In genomic region chr19:44640518-44640917, GRCh38 we compare ENCODE assay signal across 2 cellular contexts.
TF ChIP-seq lines count a peak whose summit lies in the region.

No MANE protein-coding gene starts in this region.

TF ChIP-seq in IMR-90, 13 proteins besides CTCF, POLR2A, EP300 and RAD21:
- TF ChIP-seq ELK1 (IDR thresholded peaks at IDR 0.05; ENCODE audit: borderline replicate concordance, low read depth, low read length) (no peak), FOS (IDR thresholded peaks at IDR 0.05; ENCODE audit: low read depth, low read length) (no peak), SMC3 (IDR thresholded peaks at IDR 0.05; ENCODE audit: low read depth, low read length) (no peak), CHD1 (IDR thresholded peaks at IDR 0.05; ENCODE audit: low read depth, low read length) (no peak), RCOR1 (IDR thresholded peaks at IDR 0.05; ENCODE audit: insufficient replicate concordance, low read length) (no peak), RFX5 (IDR thresholded peaks at IDR 0.05; ENCODE audit: low read depth, low read length) (no peak), CEBPB (IDR thresholded peaks at IDR 0.05; ENCODE audit: low read depth, low read length) (no peak), MAFK (IDR thresholded peaks at IDR 0.05; ENCODE audit: low read depth, low read length) (no peak), USF2 (IDR thresholded peaks at IDR 0.05; ENCODE audit: low read depth, low read length) (no peak), MXI1 (IDR thresholded peaks at IDR 0.05; ENCODE audit: borderline replicate concordance, low read depth, low read length) (no peak)

TF ChIP-seq in liver, 16 proteins besides CTCF, POLR2A, EP300 and RAD21:
- TF ChIP-seq, protein P1, sequence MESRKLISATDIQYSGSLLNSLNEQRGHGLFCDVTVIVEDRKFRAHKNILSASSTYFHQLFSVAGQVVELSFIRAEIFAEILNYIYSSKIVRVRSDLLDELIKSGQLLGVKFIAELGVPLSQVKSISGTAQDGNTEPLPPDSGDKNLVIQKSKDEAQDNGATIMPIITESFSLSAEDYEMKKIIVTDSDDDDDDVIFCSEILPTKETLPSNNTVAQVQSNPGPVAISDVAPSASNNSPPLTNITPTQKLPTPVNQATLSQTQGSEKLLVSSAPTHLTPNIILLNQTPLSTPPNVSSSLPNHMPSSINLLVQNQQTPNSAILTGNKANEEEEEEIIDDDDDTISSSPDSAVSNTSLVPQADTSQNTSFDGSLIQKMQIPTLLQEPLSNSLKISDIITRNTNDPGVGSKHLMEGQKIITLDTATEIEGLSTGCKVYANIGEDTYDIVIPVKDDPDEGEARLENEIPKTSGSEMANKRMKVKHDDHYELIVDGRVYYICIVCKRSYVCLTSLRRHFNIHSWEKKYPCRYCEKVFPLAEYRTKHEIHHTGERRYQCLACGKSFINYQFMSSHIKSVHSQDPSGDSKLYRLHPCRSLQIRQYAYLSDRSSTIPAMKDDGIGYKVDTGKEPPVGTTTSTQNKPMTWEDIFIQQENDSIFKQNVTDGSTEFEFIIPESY (IDR thresholded peaks at IDR 0.05) = no peak
- TF ChIP-seq NR2F2 (IDR thresholded peaks at IDR 0.05) (no peak), SP1 (IDR thresholded peaks at IDR 0.05) (peak; percentile 24), FOXA1 (IDR thresholded peaks at IDR 0.05) (no peak), ATF3 (IDR thresholded peaks at IDR 0.05) (no peak), RXRA (IDR thresholded peaks at IDR 0.05) (peak; percentile 23 to 38), GABPA (IDR thresholded peaks at IDR 0.05 in 1 of 2, conservative IDR thresholded peaks at IDR 0.05 in 1 of 2) (no peak), JUND (IDR thresholded peaks at IDR 0.05) (no peak), HNF4A (conservative IDR thresholded peaks at IDR 0.05) (peak in 1 of 2 donors; percentile 33), EGR1 (IDR thresholded peaks at IDR 0.05; ENCODE audit: low read depth in 2 of 2) (no peak)
- TF ChIP-seq, protein P2, sequence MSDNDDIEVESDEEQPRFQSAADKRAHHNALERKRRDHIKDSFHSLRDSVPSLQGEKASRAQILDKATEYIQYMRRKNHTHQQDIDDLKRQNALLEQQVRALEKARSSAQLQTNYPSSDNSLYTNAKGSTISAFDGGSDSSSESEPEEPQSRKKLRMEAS (IDR thresholded peaks at IDR 0.05) = no peak
- TF ChIP-seq, protein P3, sequence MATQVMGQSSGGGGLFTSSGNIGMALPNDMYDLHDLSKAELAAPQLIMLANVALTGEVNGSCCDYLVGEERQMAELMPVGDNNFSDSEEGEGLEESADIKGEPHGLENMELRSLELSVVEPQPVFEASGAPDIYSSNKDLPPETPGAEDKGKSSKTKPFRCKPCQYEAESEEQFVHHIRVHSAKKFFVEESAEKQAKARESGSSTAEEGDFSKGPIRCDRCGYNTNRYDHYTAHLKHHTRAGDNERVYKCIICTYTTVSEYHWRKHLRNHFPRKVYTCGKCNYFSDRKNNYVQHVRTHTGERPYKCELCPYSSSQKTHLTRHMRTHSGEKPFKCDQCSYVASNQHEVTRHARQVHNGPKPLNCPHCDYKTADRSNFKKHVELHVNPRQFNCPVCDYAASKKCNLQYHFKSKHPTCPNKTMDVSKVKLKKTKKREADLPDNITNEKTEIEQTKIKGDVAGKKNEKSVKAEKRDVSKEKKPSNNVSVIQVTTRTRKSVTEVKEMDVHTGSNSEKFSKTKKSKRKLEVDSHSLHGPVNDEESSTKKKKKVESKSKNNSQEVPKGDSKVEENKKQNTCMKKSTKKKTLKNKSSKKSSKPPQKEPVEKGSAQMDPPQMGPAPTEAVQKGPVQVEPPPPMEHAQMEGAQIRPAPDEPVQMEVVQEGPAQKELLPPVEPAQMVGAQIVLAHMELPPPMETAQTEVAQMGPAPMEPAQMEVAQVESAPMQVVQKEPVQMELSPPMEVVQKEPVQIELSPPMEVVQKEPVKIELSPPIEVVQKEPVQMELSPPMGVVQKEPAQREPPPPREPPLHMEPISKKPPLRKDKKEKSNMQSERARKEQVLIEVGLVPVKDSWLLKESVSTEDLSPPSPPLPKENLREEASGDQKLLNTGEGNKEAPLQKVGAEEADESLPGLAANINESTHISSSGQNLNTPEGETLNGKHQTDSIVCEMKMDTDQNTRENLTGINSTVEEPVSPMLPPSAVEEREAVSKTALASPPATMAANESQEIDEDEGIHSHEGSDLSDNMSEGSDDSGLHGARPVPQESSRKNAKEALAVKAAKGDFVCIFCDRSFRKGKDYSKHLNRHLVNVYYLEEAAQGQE (IDR thresholded peaks at IDR 0.05) = peak; percentile 97
